16 cellular contexts compared by ENCODE assay signal in genomic region chr1:207020709-207021107, GRCh38. TPM values are rescaled to one million over a fixed set of nuclear protein-coding genes. Genes with fewer than 3 reads are reported as not detected.
DNase-seq lines count a peak whose midpoint lies in the region; ATAC-seq lines count a peak whose summit lies in the region.
"Had no signal": no experiment of that assay in that cellular context is flagged by ENCODE, and none has a peak within 500 bp of the region (broad histone marks: within the 10 kb centered on the region; RNA-seq: fewer than 3 reads in every experiment).

No MANE protein-coding gene starts in this region.

- H3K4me3 ChIP-seq in GM23248 = no peak overlapping the region
- H3K4me3 ChIP-seq: ascending aorta had no signal

- no peaks in the 10 kb centered on the region for H3K27me3 ChIP-seq in GM23248 (replicated peaks; ENCODE audit: insufficient read depth)
- H3K27me3 ChIP-seq: ascending aorta had no signal

- H2AFZ ChIP-seq in GM23248 = no peak overlapping the region

- H3K9ac ChIP-seq in GM23248 = no peak overlapping the region

- 33 to 52% methylated on average over 4 of the region's 4 CpGs for WGBS in GM23248 (ENCODE audit: low coverage in 1 of 2, low lambda C conversion rate in 2 of 2, missing lambda C conversion rate in 2 of 2), 2 experiments

- peaks cover 32% of the 10 kb centered on the region for H3K4me1 ChIP-seq in GM23248 (ENCODE audit: insufficient read depth)

- peaks cover 7% of the 10 kb centered on the region for H3F3A ChIP-seq in GM23248 (ENCODE audit: insufficient read depth)

- H3K9me3 ChIP-seq in GM23248 (ENCODE audit: low read depth) = no peaks in the 10 kb centered on the region
- H3K9me3 ChIP-seq: ascending aorta had no signal

- in situ Hi-C loops in GM23248 (cut with MboI) (no loop called here), ACHN (cut with HindIII; ENCODE audit: low pct_ligation_motif_present, low pct_unique_long_range_greater_than_20kb, low sequenced_read_pairs) (no loop called here)

- no peaks in the 10 kb centered on the region for H3K79me2 ChIP-seq in GM23248 (ENCODE audit: insufficient read depth)

- no peaks in the 10 kb centered on the region for H4K20me1 ChIP-seq in GM23248 (ENCODE audit: insufficient read depth)

- DNase-seq in GM23248 = peak; percentile 43
- DNase-seq in RKO (ENCODE audit: low spot score) = peak; percentile 23
- peak; percentile 8 for DNase-seq in dermis blood vessel endothelial cell
- DNase-seq in stimulated activated naive CD8-positive, alpha-beta T cell treated with anti-CD3 and anti-CD28 coated beads, Interleukin-15, Interleukin-2, amounts not matched to agents 100 U/mL and 50 U/mL, for 24 hours = no peak
- DNase-seq in NK-92 (lab: John Stamatoyannopoulos, UW; ENCODE audit: unreplicated experiment) = no peak
- no peak for DNase-seq in ACHN
- DNase-seq: activated B cell treated with CpG ODN at 0.5 μM for 24 hours; effector CD8-positive, alpha-beta T cell; glutamatergic neuron; left cardiac atrium; naive thymus-derived CD8-positive, alpha-beta T cell; NCI-H510A; Right ventricle myocardium superior; stimulated activated CD4-positive, alpha-beta T cell treated with anti-CD3 and anti-CD28 coated beads, Interleukin-4, amount 100 ng/mL, for 1 hour had no signal

- ATAC-seq in stimulated activated naive CD8-positive, alpha-beta T cell treated with anti-CD3 and anti-CD28 coated beads, Interleukin-15, Interleukin-2, amounts not matched to agents 100 U/mL and 50 U/mL, for 24 hours = peak; percentile 55
- no peak for ATAC-seq in GM18907 (IDR thresholded peaks at IDR 0.05; ENCODE audit: unreplicated experiment)
- ATAC-seq: left cardiac atrium; naive thymus-derived CD8-positive, alpha-beta T cell had no signal

- no peak overlapping the region for H3K27ac ChIP-seq in GM23248
- H3K27ac ChIP-seq: ascending aorta had no signal

- H3K9me2 ChIP-seq in GM23248 (ENCODE audit: insufficient read depth) = no peaks in the 10 kb centered on the region

- peak overlapping the region; percentile 3 for H3K4me2 ChIP-seq in GM23248 (ENCODE audit: unreplicated experiment)

- H3K36me3 ChIP-seq in GM23248 (ENCODE audit: low read depth) = no peaks in the 10 kb centered on the region
- H3K36me3 ChIP-seq: ascending aorta had no signal

RNA-seq across cellular contexts. Expression of gene C1orf116, which starts 11.8 kb away (rescaled TPM):
- not detected in 2 replicates for total RNA-seq in GM23248 (2014; rRNA removed; shearing (Covaris generic))
- not detected in 2 replicates for polyA plus RNA-seq in GM23248 (2016; fragmentation: Nextera tagmentation; extraction: Ambion mirVana)
- 0.05 and 0.17 TPM in 2 replicates for total RNA-seq in dermis blood vessel endothelial cell
- total RNA-seq: ascending aorta had no signal
- polyA plus RNA-seq: naive thymus-derived CD8-positive, alpha-beta T cell had no signal

RNA-seq across cellular contexts. Expression of gene YOD1, which starts 30.3 kb away (rescaled TPM):
- total RNA-seq in GM23248 (2014; rRNA removed; shearing (Covaris generic)) = 6.7 and 7.8 TPM in 2 replicates
- 2.4 TPM in 2 replicates for polyA plus RNA-seq in GM23248 (2016; fragmentation: Nextera tagmentation; extraction: Ambion mirVana)
- 8.2 and 8.5 TPM in 2 replicates for total RNA-seq in dermis blood vessel endothelial cell

RNA-seq across cellular contexts. Expression of gene PFKFB2, which starts 32.4 kb away (rescaled TPM):
- 3.7 and 4.2 TPM in 2 replicates for total RNA-seq in GM23248 (2014; rRNA removed; shearing (Covaris generic))
- 1.2 and 1.6 TPM in 2 replicates for polyA plus RNA-seq in GM23248 (2016; fragmentation: Nextera tagmentation; extraction: Ambion mirVana)
- total RNA-seq in dermis blood vessel endothelial cell = 1.0 and 1.1 TPM in 2 replicates

RNA-seq across cellular contexts. Expression of gene FCAMR, which starts 50.4 kb away (rescaled TPM):
- total RNA-seq in GM23248 (2014; rRNA removed; shearing (Covaris generic)) = not detected in 2 replicates
- not detected in 2 replicates for polyA plus RNA-seq in GM23248 (2016; fragmentation: Nextera tagmentation; extraction: Ambion mirVana)
- not detected in 2 replicates for total RNA-seq in dermis blood vessel endothelial cell
- total RNA-seq: activated B cell treated with CpG ODN at 0.5 μM for 24 hours; ascending aorta; left cardiac atrium; naive thymus-derived CD8-positive, alpha-beta T cell; Right ventricle myocardium superior had no signal
- polyA plus RNA-seq: naive thymus-derived CD8-positive, alpha-beta T cell had no signal

Comparison
In these comparisons a context has a peak if more than half of its experiments do, and no peak if none do; other contexts are left out.
1. DNase-seq: peak in GM23248 (single experiment), RKO (single experiment) and dermis blood vessel endothelial cell (single experiment); none in stimulated activated naive CD8-positive, alpha-beta T cell treated with anti-CD3 and anti-CD28 coated beads, Interleukin-15, Interleukin-2, amounts not matched to agents 100 U/mL and 50 U/mL, for 24 hours (single experiment), NK-92 (single experiment) and ACHN (single experiment).